1 cellular context compared by ENCODE assay signal in genomic region chr9:128341435-128341849, GRCh38.
TF ChIP-seq lines count a peak whose summit lies in the region.

No MANE protein-coding gene starts in this region.

TF ChIP-seq in GM12878, 131 proteins besides CTCF, POLR2A, EP300 and RAD21:
- TF ChIP-seq SMARCA5 (IDR thresholded peaks at IDR 0.05) = peak; percentile 63; the same call in 1 of the 2 replicates
- TF ChIP-seq SMC3 (IDR thresholded peaks at IDR 0.05; ENCODE audit: borderline replicate concordance, low read length) = peak; percentile 57
- TF ChIP-seq CHD2 (IDR thresholded peaks at IDR 0.05; ENCODE audit: borderline replicate concordance, low read depth, low read length) = no peak
- TF ChIP-seq YY1 (IDR thresholded peaks at IDR 0.05; ENCODE audit: low read depth, low read length) = 0 out of 2 replicates have a peak, but pooled peaks have one; percentile 27
